In genomic region chr3:142281474-142281873, GRCh38 we compare ENCODE assay signal across 21 cellular contexts.
"Had no signal": no experiment of that assay in that cellular context is flagged by ENCODE, and none has a peak within 500 bp of the region (broad histone marks: within the 10 kb centered on the region; RNA-seq: fewer than 3 reads in every experiment).

No MANE protein-coding gene starts in this region.

- ATAC-seq: esophagus mucosa; left cardiac atrium; natural killer cell treated with Interleukin-12 subunit alpha and Interleukin-12 subunit beta and Interleukin-15 and Interleukin-18, amount 100 ng/mL, for 72 hours; stimulated activated effector memory CD8-positive, alpha-beta T cell treated with anti-CD3 and anti-CD28 coated beads, Interleukin-12 subunit alpha, Interleukin-12 subunit beta, amount 100 ng/mL, for 72 hours; upper lobe of right lung had no signal

- H3K36me3 ChIP-seq: left ventricle myocardium inferior, neural progenitor cell, ovary, right atrium auricular region, tibial artery, upper lobe of right lung, vagina had no signal

- H2AFZ ChIP-seq: neural progenitor cell had no signal

- H3K9me3 ChIP-seq: left ventricle myocardium inferior, ovary, right atrium auricular region, tibial artery, upper lobe of right lung, vagina had no signal

- H3K4me1 ChIP-seq: neural progenitor cell, right atrium auricular region, vagina had no signal

- DNase-seq: cortex of kidney; dorsolateral prefrontal cortex; effector CD8-positive, alpha-beta T cell; kidney; left cardiac atrium; left ventricle myocardium inferior; mesenchymal stem cell; midbrain; nucleus accumbens; ovary; stimulated activated CD4-positive, alpha-beta T cell treated with anti-CD3 and anti-CD28 coated beads, Interleukin-4, amount 100 ng/mL, for 1 hour; stimulated activated CD8-positive, alpha-beta memory T cell treated with anti-CD3 and anti-CD28 coated beads, Interleukin-4, amount 100 ng/mL, for 48 hours; tibial artery; upper lobe of right lung had no signal

- H3K9ac ChIP-seq: neural progenitor cell had no signal

- H3K27me3 ChIP-seq: dorsolateral prefrontal cortex, neural progenitor cell, ovary, right atrium auricular region, tibial artery, upper lobe of right lung, vagina had no signal

- H3K27ac ChIP-seq: dorsolateral prefrontal cortex, left ventricle myocardium inferior, neural progenitor cell, ovary, right atrium auricular region, tibial artery, upper lobe of right lung, vagina had no signal

- H3K4me3 ChIP-seq: dorsolateral prefrontal cortex, left ventricle myocardium inferior, lung, neural progenitor cell, ovary, right atrium auricular region, tibial artery, upper lobe of right lung, vagina had no signal

- H3K4me2 ChIP-seq: neural progenitor cell had no signal
